ENCODE assay signal across 7 cellular contexts in the genomic region with DNA sequence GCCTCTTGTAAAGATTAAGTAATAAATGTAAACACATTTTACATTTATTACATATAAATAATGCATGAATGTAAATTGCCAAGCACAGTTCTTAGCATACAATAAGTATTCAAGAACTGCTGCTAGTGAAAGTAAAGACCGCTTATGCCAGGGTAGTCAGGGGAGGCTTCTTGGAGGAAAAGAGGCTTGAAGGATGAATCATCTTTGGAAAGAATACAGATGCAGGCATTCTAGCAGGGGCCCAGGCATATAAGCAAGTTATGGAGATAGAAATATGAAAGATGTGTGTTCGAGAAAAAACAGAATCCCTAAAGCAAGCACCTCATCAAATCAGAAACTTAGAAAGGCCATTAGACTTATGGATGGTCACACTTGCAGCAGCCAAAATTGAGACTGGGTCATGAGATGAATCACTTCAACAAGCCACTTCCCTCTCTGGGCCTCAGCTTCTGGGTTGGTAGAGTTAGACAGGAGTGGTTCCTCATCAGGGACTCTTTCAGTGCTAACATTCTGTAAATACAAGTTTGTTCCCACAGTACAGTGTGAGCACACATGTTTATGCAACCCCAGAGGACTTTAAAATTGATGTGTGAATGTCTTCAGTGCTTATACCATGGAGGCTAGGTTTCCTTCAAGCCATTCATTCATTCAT.
DNase-seq lines count a peak whose midpoint lies in the region; ATAC-seq and TF ChIP-seq lines count a peak whose summit lies in the region.

No MANE protein-coding gene starts in this region.

- no peaks in the 10 kb centered on the region for H3K9me3 Mint-ChIP-seq in CD14-positive monocyte

- intact Hi-C loops in sigmoid colon (cut with DNase I), result loop anchor here (2.0 to 5.0 kb wide), 2 partner anchors 77 to 81 kb away; partner anchors contain the start of gene ROR1
- intact Hi-C loops in CD14-positive monocyte (cut with micrococcal nuclease), result no loop called here

- no peaks in the 10 kb centered on the region for H3K36me3 Mint-ChIP-seq in CD14-positive monocyte

- DNase-seq in RPMI7951 (ENCODE audit: low read depth) (peak; percentile 63), sigmoid colon (no peak), islet precursor cell (no peak), CD14-positive monocyte (ENCODE audit: low spot score) (no peak), D341Med (ENCODE audit: low spot score) (no peak)

- H3K9me3 ChIP-seq in sigmoid colon, result no peaks in the 10 kb centered on the region

- H3K27me3 ChIP-seq in sigmoid colon, result no peaks in the 10 kb centered on the region

- no peak overlapping the region for H3K4me3 ChIP-seq in sigmoid colon

- no peak overlapping the region for H3K27ac Mint-ChIP-seq in CD14-positive monocyte

- ATAC-seq in GM18867 (IDR thresholded peaks at IDR 0.05; ENCODE audit: unreplicated experiment) (peak; percentile 73), HG02870 (IDR thresholded peaks at IDR 0.05; ENCODE audit: unreplicated experiment) (peak; percentile 84)

- peak overlapping the region in 3 of 4 donors; percentile 52 to 74 (median 55) for H3K27ac ChIP-seq in sigmoid colon

- no peak for TF ChIP-seq EP300 in sigmoid colon (IDR thresholded peaks at IDR 0.05)

- no peak for TF ChIP-seq POLR2A in sigmoid colon (IDR thresholded peaks at IDR 0.05)

- no peaks in the 10 kb centered on the region for H3K36me3 ChIP-seq in sigmoid colon

- H3K4me3 Mint-ChIP-seq in CD14-positive monocyte, result no peak overlapping the region

- H3K27me3 Mint-ChIP-seq in CD14-positive monocyte (ENCODE audit: low read depth in 3 of 3), result peaks cover 0 to 2% (median 2%) of the 10 kb centered on the region in 3 donors

- H3K4me1 ChIP-seq in sigmoid colon, result peaks cover 0 to 44% (median 31%) of the 10 kb centered on the region in 4 donors

- WGBS in sigmoid colon, 2 donors, result 93 to 97% methylated on average over 2 of the region's 2 CpGs

- TF ChIP-seq CTCF in sigmoid colon (IDR thresholded peaks at IDR 0.05) (no peak), CD14-positive monocyte (IDR thresholded peaks at IDR 0.05) (no peak)

- no peaks in the 10 kb centered on the region for H3K4me1 Mint-ChIP-seq in CD14-positive monocyte
